In genomic region chrX:20459410-20460350, GRCh38 we compare ENCODE assay signal across 30 cellular contexts.
DNase-seq lines count a peak whose midpoint lies in the region; ATAC-seq, FAIRE-seq and TF ChIP-seq lines count a peak whose summit lies in the region.
"Had no signal": no experiment of that assay in that cellular context is flagged by ENCODE, and none has a peak within 500 bp of the region (broad histone marks: within the 10 kb centered on the region; RNA-seq: fewer than 3 reads in every experiment).

No MANE protein-coding gene starts in this region.

- no peak overlapping the region for H3K4me3 ChIP-seq in MM.1S (ENCODE audit: low read length)
- H3K4me3 ChIP-seq: GM23248, heart right ventricle, right atrium auricular region, smooth muscle cell had no signal

- H3K4me3 Mint-ChIP-seq in activated T-cell treated with anti-CD3 and anti-CD28 coated beads, Interleukin-2, amount 50 U/mL, for 4 hours = no peak overlapping the region
- H3K4me3 Mint-ChIP-seq in activated T-helper 17 cell treated with anti-CD3 and anti-CD28 coated beads, Interleukin-2, amount 50 U/mL, for 72 hours = peak overlapping the region; percentile 37
- no peak overlapping the region for H3K4me3 Mint-ChIP-seq in T-cell
- H3K4me3 Mint-ChIP-seq: activated B cell treated with CpG ODN at 0.5 μM for 24 hours; activated naive CD4-positive, alpha-beta T cell treated with anti-CD3 and anti-CD28 coated beads, Interleukin-2, amount 10 ng/mL, durations not matched to agents 7 days and 5 days; IgD-negative memory B cell had no signal

- no peak overlapping the region for H3K27ac Mint-ChIP-seq in activated T-helper 17 cell treated with anti-CD3 and anti-CD28 coated beads, Interleukin-2, amount 50 U/mL, for 72 hours
- H3K27ac Mint-ChIP-seq in T-cell = no peak overlapping the region
- H3K27ac Mint-ChIP-seq: activated B cell treated with CpG ODN at 0.5 μM for 24 hours; activated naive CD4-positive, alpha-beta T cell treated with anti-CD3 and anti-CD28 coated beads, Interleukin-2, amount 10 ng/mL, durations not matched to agents 7 days and 5 days had no signal

- H3K9me2 ChIP-seq in MM.1S (replicated peaks; ENCODE audit: insufficient read depth, low read length) = no peaks in the 10 kb centered on the region

- H3K27me3 Mint-ChIP-seq in activated T-cell treated with anti-CD3 and anti-CD28 coated beads, Interleukin-2, amount 50 U/mL, for 4 hours (ENCODE audit: low read depth) = no peaks in the 10 kb centered on the region
- H3K27me3 Mint-ChIP-seq in activated T-helper 17 cell treated with anti-CD3 and anti-CD28 coated beads, Interleukin-2, amount 50 U/mL, for 72 hours = no peaks in the 10 kb centered on the region
- peaks cover 0 to 22% of the 10 kb centered on the region in 2 donors for H3K27me3 Mint-ChIP-seq in T-cell
- H3K27me3 Mint-ChIP-seq: activated B cell treated with CpG ODN at 0.5 μM for 24 hours had no signal

- H3K27ac ChIP-seq in MM.1S (ENCODE audit: low read length) = no peak overlapping the region
- H3K27ac ChIP-seq: C4-2B, GM23248, heart right ventricle, right atrium auricular region had no signal

- ATAC-seq in activated T-cell treated with anti-CD3 and anti-CD28 coated beads, Interleukin-2, amount 50 U/mL, for 4 hours = peak; percentile 46 to 54
- ATAC-seq in activated T-helper 17 cell treated with anti-CD3 and anti-CD28 coated beads, Interleukin-2, amount 50 U/mL, for 72 hours (replicated peaks) = peak; percentile 44
- ATAC-seq in stimulated activated naive CD8-positive, alpha-beta T cell treated with anti-CD3 and anti-CD28 coated beads, Interleukin-15, Interleukin-2, amounts not matched to agents 100 U/mL and 50 U/mL, for 24 hours = peak; percentile 95
- no peak for ATAC-seq in T-cell (replicated peaks in 1 of 4)
- ATAC-seq: heart right ventricle, left ventricle myocardium superior had no signal

- no peaks in the 10 kb centered on the region for H4K20me1 ChIP-seq in MM.1S (ENCODE audit: insufficient read depth, low read length)

- H3K36me3 Mint-ChIP-seq in activated T-cell treated with anti-CD3 and anti-CD28 coated beads, Interleukin-2, amount 50 U/mL, for 4 hours (ENCODE audit: insufficient read depth) = no peaks in the 10 kb centered on the region
- no peaks in the 10 kb centered on the region for H3K36me3 Mint-ChIP-seq in activated T-helper 17 cell treated with anti-CD3 and anti-CD28 coated beads, Interleukin-2, amount 50 U/mL, for 72 hours (ENCODE audit: low read depth)
- no peaks in the 10 kb centered on the region for H3K36me3 Mint-ChIP-seq in T-cell
- H3K36me3 Mint-ChIP-seq: IgD-negative memory B cell had no signal

- POLR2A ChIA-PET in T-cell (lab: Charles Lee) = no interaction called here

- H3K4me2 ChIP-seq in MM.1S (ENCODE audit: low read depth, low read length) = no peak overlapping the region
- H3K4me2 ChIP-seq: smooth muscle cell had no signal

- no peaks in the 10 kb centered on the region for H3K36me3 ChIP-seq in MM.1S (replicated peaks; ENCODE audit: insufficient read depth, low read length)
- H3K36me3 ChIP-seq: heart right ventricle, right atrium auricular region had no signal

- no peak for TF ChIP-seq CTCF in MM.1S (IDR thresholded peaks at IDR 0.05; ENCODE audit: low read length)

- peaks cover 22% of the 10 kb centered on the region for H3K4me1 Mint-ChIP-seq in activated T-cell treated with anti-CD3 and anti-CD28 coated beads, Interleukin-2, amount 50 U/mL, for 4 hours (ENCODE audit: low read depth)
- H3K4me1 Mint-ChIP-seq in activated T-helper 17 cell treated with anti-CD3 and anti-CD28 coated beads, Interleukin-2, amount 50 U/mL, for 72 hours = peaks cover 9% of the 10 kb centered on the region
- H3K4me1 Mint-ChIP-seq in T-cell = peaks cover 12 to 31% (median 13%) of the 10 kb centered on the region in 3 donors

- H3K9me3 ChIP-seq in MM.1S (replicated peaks; ENCODE audit: insufficient read depth, low read length) = no peaks in the 10 kb centered on the region
- H3K9me3 ChIP-seq: heart right ventricle, right atrium auricular region had no signal

- H3K4me1 ChIP-seq in MM.1S (ENCODE audit: low read length) = peaks cover 16% of the 10 kb centered on the region; the same call in 1 of the 2 replicates
- H3K4me1 ChIP-seq: heart right ventricle, right atrium auricular region had no signal

- H3K27me3 ChIP-seq in MM.1S (replicated peaks; ENCODE audit: insufficient read depth, low read length) = no peaks in the 10 kb centered on the region
- H3K27me3 ChIP-seq: right atrium auricular region had no signal

- no peaks in the 10 kb centered on the region for H3K79me2 ChIP-seq in MM.1S (ENCODE audit: low read length)

- H3F3A ChIP-seq in MM.1S (ENCODE audit: insufficient read depth, low read length) = 0 out of 2 replicates have a peak, but pooled peaks cover 4% of the 10 kb centered on the region

- DNase-seq in activated T-cell treated with anti-CD3 and anti-CD28 coated beads, Interleukin-2, amount 50 U/mL, for 4 hours = no peak
- DNase-seq in activated T-cell treated with anti-CD3 and anti-CD28 coated beads, Interleukin-2, amount 50 U/mL, for 1 hour = no peak
- DNase-seq in GM19239 (ENCODE audit: insufficient read length, low spot score) (no peak), T-cell (no peak), MM.1S (no peak)
- DNase-seq in stimulated activated naive CD8-positive, alpha-beta T cell treated with anti-CD3 and anti-CD28 coated beads, Interleukin-15, Interleukin-2, amounts not matched to agents 100 U/mL and 50 U/mL, for 24 hours = peak; percentile 17
- DNase-seq: activated B cell treated with CpG ODN at 0.5 μM for 24 hours; activated CD8-positive, alpha-beta memory T cell treated with anti-CD3 and anti-CD28 coated beads for 24 hours; activated naive CD4-positive, alpha-beta T cell treated with anti-CD3 and anti-CD28 coated beads, Interleukin-2, amount 10 ng/mL, durations not matched to agents 7 days and 5 days; activated T-cell treated with anti-CD3 and anti-CD28 coated beads, Interleukin-2, amount 50 U/mL, for 48 hours; aorta; GM23248; heart right ventricle; kidney; left ventricle myocardium superior; mesendoderm; NCI-H146; NCI-H446 treated with DMSO at 0.1 percent for 48 hours; NCI-H82; stimulated activated CD4-positive, alpha-beta T cell treated with anti-CD3 and anti-CD28 coated beads, Interleukin-2, amount 100 ng/mL, for 24 hours; T-helper 1 cell; trophoblast cell had no signal

- FAIRE-seq in GM19239 (lab: Jason Lieb, UNC) = peak; percentile 86
- FAIRE-seq: colon, endothelial cell of umbilical vein, frontal cortex, kidney had no signal

- CTCF ChIA-PET in T-cell (lab: Charles Lee) = no interaction called here

- no peak overlapping the region for H3K9ac ChIP-seq in MM.1S (ENCODE audit: low read length)
- H3K9ac ChIP-seq: GM23248 had no signal

- H3K9me3 Mint-ChIP-seq in activated T-cell treated with anti-CD3 and anti-CD28 coated beads, Interleukin-2, amount 50 U/mL, for 4 hours = no peaks in the 10 kb centered on the region
- H3K9me3 Mint-ChIP-seq in activated T-helper 17 cell treated with anti-CD3 and anti-CD28 coated beads, Interleukin-2, amount 50 U/mL, for 72 hours = no peaks in the 10 kb centered on the region
- no peaks in the 10 kb centered on the region for H3K9me3 Mint-ChIP-seq in T-cell
- H3K9me3 Mint-ChIP-seq: activated B cell treated with CpG ODN at 0.5 μM for 24 hours; activated naive CD4-positive, alpha-beta T cell treated with anti-CD3 and anti-CD28 coated beads, Interleukin-2, amount 10 ng/mL, durations not matched to agents 7 days and 5 days had no signal

- no peak overlapping the region for H2AFZ ChIP-seq in MM.1S (ENCODE audit: low read length)
- H2AFZ ChIP-seq: GM23248 had no signal

Comparison
In these comparisons a context has a peak if more than half of its experiments do, and no peak if none do; other contexts are left out.
1. ATAC-seq: peak in activated T-cell treated with anti-CD3 and anti-CD28 coated beads, Interleukin-2, amount 50 U/mL, for 4 hours (2 of 2), activated T-helper 17 cell treated with anti-CD3 and anti-CD28 coated beads, Interleukin-2, amount 50 U/mL, for 72 hours (single experiment) and stimulated activated naive CD8-positive, alpha-beta T cell treated with anti-CD3 and anti-CD28 coated beads, Interleukin-15, Interleukin-2, amounts not matched to agents 100 U/mL and 50 U/mL, for 24 hours (single experiment); none in T-cell (0 of 4).